1 cellular context compared by ENCODE assay signal in genomic region chr7:101021703-101022102, GRCh38.
TF ChIP-seq lines count a peak whose summit lies in the region.

No MANE protein-coding gene starts in this region.

TF ChIP-seq in H1, 55 proteins besides CTCF, POLR2A, EP300 and RAD21 (continued from another document):
- TF ChIP-seq, protein P1, sequence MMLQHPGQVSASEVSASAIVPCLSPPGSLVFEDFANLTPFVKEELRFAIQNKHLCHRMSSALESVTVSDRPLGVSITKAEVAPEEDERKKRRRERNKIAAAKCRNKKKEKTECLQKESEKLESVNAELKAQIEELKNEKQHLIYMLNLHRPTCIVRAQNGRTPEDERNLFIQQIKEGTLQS (IDR thresholded peaks at IDR 0.05; ENCODE audit: insufficient read depth, low read depth, low read length) = no peak
- TF ChIP-seq KDM5A (IDR thresholded peaks at IDR 0.05; ENCODE audit: low read length) = no peak
- no peak for TF ChIP-seq KDM1A (IDR thresholded peaks at IDR 0.05; ENCODE audit: borderline replicate concordance, low read length)
- TF ChIP-seq HDAC2 (IDR thresholded peaks at IDR 0.05; ENCODE audit: borderline replicate concordance in 1 of 2, low read depth in 2 of 2, low read length in 2 of 2) = no peak
- no peak for TF ChIP-seq TAF7 (optimal IDR thresholded peaks at IDR 0.05; ENCODE audit: borderline replicate concordance, low read depth, low read length)
- no peak for TF ChIP-seq MAX (IDR thresholded peaks at IDR 0.05)
- TF ChIP-seq RXRA (IDR thresholded peaks at IDR 0.05; ENCODE audit: insufficient read depth, low read depth, low read length) = no peak
- no peak for TF ChIP-seq CHD2 (IDR thresholded peaks at IDR 0.05; ENCODE audit: low read length)
- TF ChIP-seq YY1 (IDR thresholded peaks at IDR 0.05; ENCODE audit: low read depth, low read length) = no peak
- TF ChIP-seq RNF2 (IDR thresholded peaks at IDR 0.05; ENCODE audit: borderline replicate concordance, low read depth, low read length, missing control alignments, poor library complexity, severe bottlenecking) = no peak
- TF ChIP-seq FOSL1 (IDR thresholded peaks at IDR 0.05; ENCODE audit: insufficient read depth, low read depth, low read length) = no peak
- no peak for TF ChIP-seq BACH1 (IDR thresholded peaks at IDR 0.05; ENCODE audit: low read length)
- TF ChIP-seq CREB1 (IDR thresholded peaks at IDR 0.05) = no peak
- no peak for TF ChIP-seq POU5F1 (IDR thresholded peaks at IDR 0.05; ENCODE audit: low read depth, low read length)
- TF ChIP-seq TCF12 (IDR thresholded peaks at IDR 0.05; ENCODE audit: low read depth, low read length) = no peak
- no peak for TF ChIP-seq E2F6 (IDR thresholded peaks at IDR 0.05)
